ENCODE assay signal across 26 cellular contexts in genomic region chr2:39989888-39990287, GRCh38.
A peak's percentile ranks its signal among the peaks of the same experiment; 100 is the strongest.
DNase-seq lines count a peak whose midpoint lies in the region; ATAC-seq and TF ChIP-seq lines count a peak whose summit lies in the region.
"Had no signal": no experiment of that assay in that cellular context is flagged by ENCODE, and none has a peak within 500 bp of the region (broad histone marks: within the 10 kb centered on the region; RNA-seq: fewer than 3 reads in every experiment).

No MANE protein-coding gene starts in this region.

- H3K4me1 Mint-ChIP-seq in GM23338 (peaks cover 11% of the 10 kb centered on the region; the same call in 2 of the 3 replicates), neural progenitor cell (peaks cover 6% of the 10 kb centered on the region), Caco-2 (ENCODE audit: low read depth, unreplicated experiment) (no peaks in the 10 kb centered on the region)

- H3K9me2 ChIP-seq in GM23338 (ENCODE audit: insufficient read depth), result no peaks in the 10 kb centered on the region

- TF ChIP-seq CTCF in GM23338 (conservative IDR thresholded peaks at IDR 0.05; ENCODE audit: low read depth in 2 of 2), result no peak
- TF ChIP-seq CTCF in epithelial cell of esophagus (IDR thresholded peaks at IDR 0.05; ENCODE audit: insufficient read depth, low read depth, low read length, missing control alignments), result no peak
- no peak for TF ChIP-seq CTCF in neural progenitor cell (IDR thresholded peaks at IDR 0.05)
- TF ChIP-seq CTCF in Caco-2 (IDR thresholded peaks at IDR 0.05; ENCODE audit: insufficient read depth in 1 of 2, low read depth in 1 of 2, low read length in 1 of 2, severe bottlenecking in 1 of 2, unreplicated experiment in 1 of 2), result no peak

- no peaks in the 10 kb centered on the region for H3K27me3 Mint-ChIP-seq in GM23338 (ENCODE audit: insufficient read depth, low read depth, poor library complexity)
- H3K27me3 Mint-ChIP-seq in neural progenitor cell (ENCODE audit: insufficient read depth, low read depth), result no peaks in the 10 kb centered on the region
- peaks cover 3% of the 10 kb centered on the region for H3K27me3 Mint-ChIP-seq in Caco-2 (ENCODE audit: insufficient read depth, unreplicated experiment)
- H3K27me3 Mint-ChIP-seq: CD4-positive, alpha-beta T cell had no signal

- no peaks in the 10 kb centered on the region for H4K20me1 ChIP-seq in GM23338 (replicated peaks; ENCODE audit: insufficient read depth)
- H4K20me1 ChIP-seq in neural progenitor cell (ENCODE audit: low read depth), result no peaks in the 10 kb centered on the region
- H4K20me1 ChIP-seq: BLaER1 had no signal

- H3K36me3 ChIP-seq in GM23338 (ENCODE audit: insufficient read depth), result no peaks in the 10 kb centered on the region
- no peaks in the 10 kb centered on the region for H3K36me3 ChIP-seq in neural progenitor cell
- no peaks in the 10 kb centered on the region for H3K36me3 ChIP-seq in Caco-2 (ENCODE audit: control insufficient read depth, insufficient read depth, low read length)
- H3K36me3 ChIP-seq: BLaER1 had no signal

- no peaks in the 10 kb centered on the region for H3K79me2 ChIP-seq in GM23338 (replicated peaks; ENCODE audit: insufficient read depth)
- no peaks in the 10 kb centered on the region for H3K79me2 ChIP-seq in neural progenitor cell (ENCODE audit: low read depth)

- H3K4me1 ChIP-seq in GM23338 (ENCODE audit: insufficient read depth), result peaks cover 19% of the 10 kb centered on the region
- H3K4me1 ChIP-seq in neural progenitor cell, result peaks cover 14% of the 10 kb centered on the region
- no peaks in the 10 kb centered on the region for H3K4me1 ChIP-seq in Caco-2
- H3K4me1 ChIP-seq: BLaER1 had no signal

- no peak overlapping the region for H3K4me3 ChIP-seq in GM23338
- H3K4me3 ChIP-seq in epithelial cell of esophagus (ENCODE audit: low read length), result no peak overlapping the region
- H3K4me3 ChIP-seq in neural progenitor cell, result no peak overlapping the region
- H3K4me3 ChIP-seq in Caco-2 (ENCODE audit: low read depth, low read length), result no peak overlapping the region
- H3K4me3 ChIP-seq: BLaER1, PC-9, SK-N-MC had no signal

- no peaks in the 10 kb centered on the region for H3K36me3 Mint-ChIP-seq in GM23338 (ENCODE audit: low read depth)
- H3K36me3 Mint-ChIP-seq in neural progenitor cell, result no peaks in the 10 kb centered on the region
- no peaks in the 10 kb centered on the region for H3K36me3 Mint-ChIP-seq in Caco-2 (ENCODE audit: insufficient read depth, unreplicated experiment)

- intact Hi-C loops in Caco-2 (cut with micrococcal nuclease; ENCODE audit: unreplicated experiment), result no loop called here

- ATAC-seq in GM23338 (peak; percentile 70), GM19351 (IDR thresholded peaks at IDR 0.05; ENCODE audit: unreplicated experiment) (no peak)

- H2AFZ ChIP-seq in GM23338 (no peak overlapping the region), neural progenitor cell (replicated peaks) (no peak overlapping the region)
- H2AFZ ChIP-seq: PC-9 had no signal

- H3K4me2 ChIP-seq in GM23338, result no peak overlapping the region
- H3K4me2 ChIP-seq in neural progenitor cell, result no peak overlapping the region
- H3K4me2 ChIP-seq: BLaER1, KMS-11, PC-9 had no signal

- H3K9me3 Mint-ChIP-seq in GM23338, result peaks cover 4% of the 10 kb centered on the region; the same call in 1 of the 3 replicates
- H3K9me3 Mint-ChIP-seq in neural progenitor cell, result peaks cover 5% of the 10 kb centered on the region
- H3K9me3 Mint-ChIP-seq in Caco-2 (ENCODE audit: unreplicated experiment), result no peaks in the 10 kb centered on the region

- H3K27me3 ChIP-seq in GM23338 (ENCODE audit: insufficient read depth), result no peaks in the 10 kb centered on the region
- H3K27me3 ChIP-seq in neural progenitor cell, result no peaks in the 10 kb centered on the region
- no peaks in the 10 kb centered on the region for H3K27me3 ChIP-seq in Caco-2 (replicated peaks; ENCODE audit: control insufficient read depth, insufficient read depth, low read length)
- H3K27me3 ChIP-seq: BLaER1 had no signal

- no peak overlapping the region for H3K9ac ChIP-seq in neural progenitor cell
- H3K9ac ChIP-seq: BLaER1, KMS-11 had no signal

- DNase-seq in GM23338 (ENCODE audit: low spot score), result peak; percentile 15
- peak; percentile 68 for DNase-seq in NCI-H82 treated with DMSO at 0.1 percent for 48 hours (lab: John Stamatoyannopoulos, UW; ENCODE audit: unreplicated experiment)
- DNase-seq in epithelial cell of esophagus (ENCODE audit: low read depth), result peak; percentile 7
- peak; percentile 16 for DNase-seq in neural progenitor cell (ENCODE audit: low spot score)
- DNase-seq in NCI-H2081 treated with DMSO at 0.1 percent for 48 hours (lab: John Stamatoyannopoulos, UW), result no peak
- DNase-seq in Caco-2, result no peak
- DNase-seq in activated T-cell treated with anti-CD3 and anti-CD28 coated beads, Interleukin-2, amount 50 U/mL, for 48 hours, result no peak
- DNase-seq: ACHN; CD4-positive, alpha-beta T cell; COR-L47; DND-41; GDM1; H9; NCI-H1092 treated with DMSO at 0.1 percent for 48 hours; NCI-H146; NCI-H2029; NCI-H345; NCI-H774; PC-9; SHP77 treated with DMSO at 0.1 percent for 48 hours; SW 1271 had no signal

- BruUV-seq in Caco-2 (replicated peaks; lab: Mats Ljungman, UMichigan), result no TSS peak

- no peak overlapping the region for H3K4me3 Mint-ChIP-seq in GM23338
- no peak overlapping the region for H3K4me3 Mint-ChIP-seq in neural progenitor cell
- no peak overlapping the region for H3K4me3 Mint-ChIP-seq in Caco-2 (ENCODE audit: unreplicated experiment)
- H3K4me3 Mint-ChIP-seq: CD4-positive, alpha-beta T cell; H9 had no signal

- CTCF ChIA-PET in Caco-2 (lab: Charles Lee), result no interaction called here

- POLR2A ChIA-PET in Caco-2 (lab: Charles Lee), result no interaction called here

- H3K9me3 ChIP-seq in neural progenitor cell (ENCODE audit: low read depth) (no peaks in the 10 kb centered on the region), Caco-2 (no peaks in the 10 kb centered on the region)
- H3K9me3 ChIP-seq: BLaER1 had no signal

- H3F3A ChIP-seq in GM23338 (replicated peaks; ENCODE audit: low read depth) (no peaks in the 10 kb centered on the region), neural progenitor cell (ENCODE audit: low read depth) (no peaks in the 10 kb centered on the region)

- H3K27ac ChIP-seq in GM23338 (ENCODE audit: low read depth) (no peak overlapping the region), neural progenitor cell (no peak overlapping the region)
- H3K27ac ChIP-seq: BLaER1, KMS-11, PC-9, RWPE1, SK-N-MC had no signal

- H3K27ac Mint-ChIP-seq in GM23338, result no peak overlapping the region
- H3K27ac Mint-ChIP-seq in neural progenitor cell, result no peak overlapping the region
- H3K27ac Mint-ChIP-seq in Caco-2 (ENCODE audit: unreplicated experiment), result no peak overlapping the region
- H3K27ac Mint-ChIP-seq: CD4-positive, alpha-beta T cell; H9 had no signal

TF ChIP-seq in GM23338, 12 proteins besides CTCF, POLR2A, EP300 and RAD21 (continues in another document):
- no peak for TF ChIP-seq EZH2 (IDR thresholded peaks at IDR 0.05; ENCODE audit: low read depth, unreplicated experiment)
- TF ChIP-seq ZNF114 (CRISPR knock-in tag; IDR thresholded peaks at IDR 0.05), result no peak
- TF ChIP-seq ZNF331 (CRISPR knock-in tag; IDR thresholded peaks at IDR 0.05; ENCODE audit: low read depth), result no peak
- TF ChIP-seq CREB1 (CRISPR knock-in tag; IDR thresholded peaks at IDR 0.05; ENCODE audit: low read depth), result no peak
- TF ChIP-seq POLR2AphosphoS5 (IDR thresholded peaks at IDR 0.05; ENCODE audit: low read depth), result no peak
- TF ChIP-seq JUNB (IDR thresholded peaks at IDR 0.05; ENCODE audit: unreplicated experiment), result no peak
- TF ChIP-seq EZH2phosphoT487 (IDR thresholded peaks at IDR 0.05; ENCODE audit: unreplicated experiment), result no peak
- TF ChIP-seq STAT1 (IDR thresholded peaks at IDR 0.05; ENCODE audit: unreplicated experiment), result no peak
- no peak for TF ChIP-seq ETS1 (IDR thresholded peaks at IDR 0.05)

Comparison
In these comparisons a context has a peak if more than half of its experiments do, and no peak if none do; other contexts are left out.
1. DNase-seq: peak in GM23338 (single experiment), NCI-H82 treated with DMSO at 0.1 percent for 48 hours (single experiment), epithelial cell of esophagus (single experiment) and neural progenitor cell (single experiment); none in NCI-H2081 treated with DMSO at 0.1 percent for 48 hours (single experiment), Caco-2 (0 of 2) and activated T-cell treated with anti-CD3 and anti-CD28 coated beads, Interleukin-2, amount 50 U/mL, for 48 hours (0 of 2).